18 cellular contexts compared by ENCODE assay signal in the genomic region with DNA sequence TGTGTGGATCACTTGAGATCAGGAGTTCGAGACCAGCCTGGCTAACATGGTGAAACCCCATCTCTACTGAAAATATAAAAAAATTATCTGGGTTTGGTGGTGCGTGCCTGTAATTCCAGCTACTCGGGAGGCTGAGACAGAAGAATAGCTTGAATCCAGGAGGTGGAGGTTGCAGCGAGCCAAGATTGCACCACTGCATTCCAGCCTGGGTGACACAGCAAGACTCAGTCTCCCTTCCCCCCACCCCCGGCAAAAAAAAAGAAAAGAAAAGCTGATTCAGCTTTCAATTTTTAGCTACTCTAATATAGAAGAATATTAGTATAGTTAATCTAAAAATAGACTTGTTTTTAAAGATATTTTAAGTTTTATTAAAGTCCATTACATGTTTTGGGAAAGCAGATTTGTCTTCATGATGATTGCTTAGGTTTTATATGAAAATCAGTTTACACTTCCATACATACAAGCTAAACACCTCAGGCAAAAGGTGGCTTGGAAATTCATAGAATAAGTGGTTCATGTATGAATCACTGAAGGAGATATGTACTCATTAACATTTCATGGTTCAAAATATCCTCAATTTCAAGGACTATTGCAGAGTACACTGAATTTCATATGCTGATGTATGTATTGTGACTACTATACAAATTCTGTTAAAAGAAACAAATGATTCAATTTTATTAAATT.
"Had no signal": no experiment of that assay in that cellular context is flagged by ENCODE, and none has a peak within 500 bp of the region (broad histone marks: within the 10 kb centered on the region; RNA-seq: fewer than 3 reads in every experiment).

No MANE protein-coding gene starts in this region.

- ATAC-seq: activated CD8-positive, alpha-beta T cell treated with anti-CD3 and anti-CD28 coated beads, Interleukin-2, amount 10 ng/mL, durations not matched to agents 7 days and 5 days; effector memory CD8-positive, alpha-beta T cell; left lung; natural killer cell treated with Interleukin-12 subunit alpha and Interleukin-12 subunit beta and Interleukin-15 and Interleukin-18, amount 100 ng/mL, for 72 hours had no signal

- DNase-seq: activated CD4-positive, alpha-beta T cell treated with anti-CD3 and anti-CD28 coated beads, Interleukin-2, amount 10 ng/mL, durations not matched to agents 24 days and 14 days; activated CD4-positive, CD25-positive, alpha-beta regulatory T cell; activated CD8-positive, alpha-beta memory T cell treated with anti-CD3 and anti-CD28 coated beads, Interleukin-2, amount 50 U/mL, for 48 hours; activated CD8-positive, alpha-beta T cell treated with anti-CD3 and anti-CD28 coated beads, Interleukin-2, amount 10 ng/mL, durations not matched to agents 7 days and 5 days; activated gamma-delta T cell treated with Interleukin-2 at 50 U/mL for 16 hours; activated naive CD8-positive, alpha-beta T cell treated with anti-CD3 and anti-CD28 coated beads for 36 hours; dermis blood vessel endothelial cell; effector memory CD8-positive, alpha-beta T cell; islet precursor cell; left lung; nucleus accumbens; posterior cingulate gyrus; retina; stimulated activated CD4-positive, alpha-beta T cell treated with anti-CD3 and anti-CD28 coated beads, Interleukin-4, amount 100 ng/mL, for 1 hour; stimulated activated naive CD4-positive, alpha-beta T cell; T-helper 2 cell had no signal

- H3K27me3 ChIP-seq: left lung, tibial nerve had no signal

- H3K4me1 ChIP-seq: left lung, tibial nerve had no signal

- H3K9me3 ChIP-seq: left lung, tibial nerve had no signal

- H3K27ac ChIP-seq: left lung, tibial nerve had no signal

- H3K4me3 ChIP-seq: left lung, tibial nerve had no signal
